ENCODE assay signal across 8 cellular contexts in the genomic region with DNA sequence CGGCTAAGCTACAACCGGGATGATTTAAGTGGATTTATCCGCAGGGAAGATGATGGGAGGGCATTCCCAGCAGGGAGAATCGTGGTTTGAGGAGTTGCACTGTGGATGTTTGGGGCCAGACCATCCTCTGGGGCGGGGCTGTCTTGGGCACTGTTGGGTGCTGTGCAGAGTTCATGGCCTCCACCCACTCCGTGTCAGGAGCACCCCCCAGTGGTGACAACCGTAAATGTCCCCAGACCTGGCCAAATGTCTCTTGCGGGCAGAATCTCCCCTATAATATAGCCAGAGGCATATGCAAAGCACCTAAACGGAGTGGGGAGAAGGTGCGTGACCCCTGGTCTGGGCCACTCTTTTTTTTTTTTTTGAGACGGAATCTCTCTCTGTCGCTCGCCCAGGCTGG. TPM values are rescaled to one million over a fixed set of nuclear protein-coding genes. Genes with fewer than 3 reads are reported as not detected.
DNase-seq lines count a peak whose midpoint lies in the region; ATAC-seq and TF ChIP-seq lines count a peak whose summit lies in the region.

No MANE protein-coding gene starts in this region.

- no peak overlapping the region for H3K4me3 Mint-ChIP-seq in activated CD8-positive, alpha-beta memory T cell treated with anti-CD3 and anti-CD28 coated beads, Interleukin-2, amount 10 ng/mL, durations not matched to agents 7 days and 5 days

- TF ChIP-seq CTCF in Loucy (conservative IDR thresholded peaks at IDR 0.05; ENCODE audit: low read length) (peak; percentile 74), esophagus squamous epithelium (IDR thresholded peaks at IDR 0.05) (peak in 5 of 6 experiments; percentile 22 to 61 (median 41)), smooth muscle cell (IDR thresholded peaks at IDR 0.05; ENCODE audit: borderline replicate concordance, insufficient read depth, poor library complexity, severe bottlenecking) (peak; percentile 23)

- ATAC-seq in activated CD8-positive, alpha-beta memory T cell treated with anti-CD3 and anti-CD28 coated beads, Interleukin-2, amount 10 ng/mL, durations not matched to agents 7 days and 5 days: peak; percentile 18

- CTCF ChIA-PET in activated CD8-positive, alpha-beta memory T cell treated with anti-CD3 and anti-CD28 coated beads, Interleukin-2, amount 10 ng/mL, durations not matched to agents 7 days and 5 days (lab: Charles Lee): interaction anchor here (0.7 to 3.4 kb wide), 5 partner anchors 10 to 116 kb away, joined by 3 to 21 read pairs (median 3); no protein-coding TSS in a partner anchor

- H3K27me3 ChIP-seq in Loucy (ENCODE audit: insufficient read depth, low read length, poor library complexity, severe bottlenecking) (no peaks in the 10 kb centered on the region), esophagus squamous epithelium (no peaks in the 10 kb centered on the region), smooth muscle cell (ENCODE audit: low read depth) (no peaks in the 10 kb centered on the region)

- H3K9me3 Mint-ChIP-seq in activated CD8-positive, alpha-beta memory T cell treated with anti-CD3 and anti-CD28 coated beads, Interleukin-2, amount 10 ng/mL, durations not matched to agents 7 days and 5 days (ENCODE audit: low read depth): no peaks in the 10 kb centered on the region

- 63% methylated on average over 10 of the region's 13 CpGs; no CpG with 5 or more reads in 1 of the 2 donors for WGBS in esophagus squamous epithelium, 2 donors
- 58% methylated on average over 13 of the region's 13 CpGs for WGBS in smooth muscle cell (ENCODE audit: low lambda C conversion rate)

- H3K4me3 ChIP-seq in Loucy (ENCODE audit: low read length, poor library complexity, severe bottlenecking) (no peak overlapping the region), esophagus squamous epithelium (no peak overlapping the region), smooth muscle cell (no peak overlapping the region)

- H3K79me2 ChIP-seq in Loucy (ENCODE audit: insufficient read depth, low read length) (no peaks in the 10 kb centered on the region; the same call in 1 of the 2 replicates), smooth muscle cell (ENCODE audit: low read depth) (no peaks in the 10 kb centered on the region)

- no peak overlapping the region for H3K4me2 ChIP-seq in Loucy (ENCODE audit: low read depth, low read length, poor library complexity, severe bottlenecking)
- no peak overlapping the region for H3K4me2 ChIP-seq in smooth muscle cell

- peaks cover 23% of the 10 kb centered on the region; the same call in 1 of the 2 replicates for H3K36me3 ChIP-seq in Loucy (ENCODE audit: insufficient read depth, low read length)
- peaks cover 24 to 97% (median 39%) of the 10 kb centered on the region in 3 donors for H3K36me3 ChIP-seq in esophagus squamous epithelium
- no peaks in the 10 kb centered on the region for H3K36me3 ChIP-seq in smooth muscle cell (ENCODE audit: low read depth)

- H3K27ac ChIP-seq in esophagus squamous epithelium (no peak overlapping the region), smooth muscle cell (ENCODE audit: low read depth) (no peak overlapping the region)

- TF ChIP-seq POLR2A in esophagus squamous epithelium (IDR thresholded peaks at IDR 0.05): no peak

- H2AFZ ChIP-seq in Loucy (ENCODE audit: low read length): no peak overlapping the region
- H2AFZ ChIP-seq in smooth muscle cell (ENCODE audit: low read depth): no peak overlapping the region

- H3K9me2 ChIP-seq in Loucy (replicated peaks; ENCODE audit: low read depth, low read length): no peaks in the 10 kb centered on the region

- no peak overlapping the region for H3K9ac ChIP-seq in Loucy (ENCODE audit: low read depth, low read length, poor library complexity, severe bottlenecking)
- H3K9ac ChIP-seq in smooth muscle cell (ENCODE audit: low read depth): no peak overlapping the region

- H3F3A ChIP-seq in Loucy (ENCODE audit: low read depth) (no peaks in the 10 kb centered on the region), smooth muscle cell (ENCODE audit: low read depth) (no peaks in the 10 kb centered on the region)

- intact Hi-C loops in esophagus squamous epithelium (cut with DNase I): no loop called here

- H3K4me1 Mint-ChIP-seq in activated CD8-positive, alpha-beta memory T cell treated with anti-CD3 and anti-CD28 coated beads, Interleukin-2, amount 10 ng/mL, durations not matched to agents 7 days and 5 days: peaks cover 4% of the 10 kb centered on the region

- no peak overlapping the region for H3K27ac Mint-ChIP-seq in activated CD8-positive, alpha-beta memory T cell treated with anti-CD3 and anti-CD28 coated beads, Interleukin-2, amount 10 ng/mL, durations not matched to agents 7 days and 5 days

- H3K27me3 Mint-ChIP-seq in activated CD8-positive, alpha-beta memory T cell treated with anti-CD3 and anti-CD28 coated beads, Interleukin-2, amount 10 ng/mL, durations not matched to agents 7 days and 5 days: no peaks in the 10 kb centered on the region

- H3K4me1 ChIP-seq in Loucy (ENCODE audit: insufficient read depth, low read length, poor library complexity, severe bottlenecking) (no peaks in the 10 kb centered on the region), esophagus squamous epithelium (peaks cover 9 to 54% (median 15%) of the 10 kb centered on the region in 3 donors), smooth muscle cell (ENCODE audit: low read depth) (peaks cover 8% of the 10 kb centered on the region)

- peak; percentile 6 for DNase-seq in COR-L47 (lab: John Stamatoyannopoulos, UW)
- DNase-seq in activated CD8-positive, alpha-beta memory T cell treated with anti-CD3 and anti-CD28 coated beads, Interleukin-2, amount 10 ng/mL, durations not matched to agents 7 days and 5 days: peak; percentile 71
- no peak for DNase-seq in esophagus squamous epithelium (lab: John Stamatoyannopoulos, UW)
- DNase-seq in smooth muscle cell (lab: John Stamatoyannopoulos, UW; ENCODE audit: unreplicated experiment): no peak
- no peak for DNase-seq in NCI-H187 (lab: John Stamatoyannopoulos, UW)
- DNase-seq in mucosa of gallbladder (ENCODE audit: low spot score): no peak
- DNase-seq in middle frontal gyrus (ENCODE audit: extremely low spot score, low spot score): no peak

- H4K20me1 ChIP-seq in Loucy (ENCODE audit: insufficient read depth, low read length, poor library complexity, severe bottlenecking): no peaks in the 10 kb centered on the region
- H4K20me1 ChIP-seq in smooth muscle cell (ENCODE audit: low read depth): peaks cover 7% of the 10 kb centered on the region

- H3K36me3 Mint-ChIP-seq in activated CD8-positive, alpha-beta memory T cell treated with anti-CD3 and anti-CD28 coated beads, Interleukin-2, amount 10 ng/mL, durations not matched to agents 7 days and 5 days: peaks cover 2% of the 10 kb centered on the region

- H3K9me3 ChIP-seq in Loucy (ENCODE audit: insufficient read depth, low read depth, low read length): no peaks in the 10 kb centered on the region
- H3K9me3 ChIP-seq in esophagus squamous epithelium: no peaks in the 10 kb centered on the region
- H3K9me3 ChIP-seq in smooth muscle cell (replicated peaks; ENCODE audit: low read depth): no peaks in the 10 kb centered on the region

RNA-seq across cellular contexts. Expression of gene SMIM24, which starts 40.2 kb away (rescaled TPM):
- 1 to 10 TPM; 1.1 to 2.3 TPM for total RNA-seq in activated CD8-positive, alpha-beta memory T cell treated with anti-CD3 and anti-CD28 coated beads, Interleukin-2, amount 10 ng/mL, durations not matched to agents 7 days and 5 days
- total RNA-seq in esophagus squamous epithelium (not detected), smooth muscle cell (1.1 TPM in 1 of 2 replicates, not detected in the other), mucosa of gallbladder (712 TPM)
- not detected in 2 replicates for polyA plus RNA-seq in smooth muscle cell

RNA-seq across cellular contexts. Expression of gene SMIM44, which starts 43.2 kb away (rescaled TPM):
- total RNA-seq in activated CD8-positive, alpha-beta memory T cell treated with anti-CD3 and anti-CD28 coated beads, Interleukin-2, amount 10 ng/mL, durations not matched to agents 7 days and 5 days: not detected
- total RNA-seq in esophagus squamous epithelium: not detected
- not detected in 2 replicates for total RNA-seq in smooth muscle cell
- not detected in 2 replicates for polyA plus RNA-seq in smooth muscle cell
- total RNA-seq in mucosa of gallbladder: 3.7 TPM

Comparison
In these comparisons a context has a peak if more than half of its experiments do, and no peak if none do; other contexts are left out.
1. DNase-seq: peak in COR-L47 (single experiment) and activated CD8-positive, alpha-beta memory T cell treated with anti-CD3 and anti-CD28 coated beads, Interleukin-2, amount 10 ng/mL, durations not matched to agents 7 days and 5 days (single experiment); none in esophagus squamous epithelium (single experiment), smooth muscle cell (single experiment), NCI-H187 (0 of 2), mucosa of gallbladder (single experiment) and middle frontal gyrus (single experiment).
2. CTCF ChIP-seq: peak in every context shown above with its lines; median percentile 74 in Loucy; 41 in esophagus squamous epithelium; 23 in smooth muscle cell.
3. RNA of gene SMIM24, which starts 40.2 kb away (total RNA-seq): 712 TPM in mucosa of gallbladder (single experiment); 1.1 to 2.3 TPM in activated CD8-positive, alpha-beta memory T cell treated with anti-CD3 and anti-CD28 coated beads, Interleukin-2, amount 10 ng/mL, durations not matched to agents 7 days and 5 days, 1.1 TPM in smooth muscle cell and not detected in esophagus squamous epithelium; every median in the first group is over 100 times any median in the second.